Comparison of ENCODE assay signal across 1 cellular context in genomic region chr5:36073595-36074216, GRCh38.
TF ChIP-seq lines count a peak whose summit lies in the region.

No MANE protein-coding gene starts in this region.

TF ChIP-seq in liver, 16 proteins besides CTCF, POLR2A, EP300 and RAD21 (continued from another document):
- TF ChIP-seq REST (IDR thresholded peaks at IDR 0.05) (no peak), GABPA (IDR thresholded peaks at IDR 0.05 in 1 of 2, conservative IDR thresholded peaks at IDR 0.05 in 1 of 2) (no peak)
